8 cellular contexts compared by ENCODE assay signal in the genomic region with DNA sequence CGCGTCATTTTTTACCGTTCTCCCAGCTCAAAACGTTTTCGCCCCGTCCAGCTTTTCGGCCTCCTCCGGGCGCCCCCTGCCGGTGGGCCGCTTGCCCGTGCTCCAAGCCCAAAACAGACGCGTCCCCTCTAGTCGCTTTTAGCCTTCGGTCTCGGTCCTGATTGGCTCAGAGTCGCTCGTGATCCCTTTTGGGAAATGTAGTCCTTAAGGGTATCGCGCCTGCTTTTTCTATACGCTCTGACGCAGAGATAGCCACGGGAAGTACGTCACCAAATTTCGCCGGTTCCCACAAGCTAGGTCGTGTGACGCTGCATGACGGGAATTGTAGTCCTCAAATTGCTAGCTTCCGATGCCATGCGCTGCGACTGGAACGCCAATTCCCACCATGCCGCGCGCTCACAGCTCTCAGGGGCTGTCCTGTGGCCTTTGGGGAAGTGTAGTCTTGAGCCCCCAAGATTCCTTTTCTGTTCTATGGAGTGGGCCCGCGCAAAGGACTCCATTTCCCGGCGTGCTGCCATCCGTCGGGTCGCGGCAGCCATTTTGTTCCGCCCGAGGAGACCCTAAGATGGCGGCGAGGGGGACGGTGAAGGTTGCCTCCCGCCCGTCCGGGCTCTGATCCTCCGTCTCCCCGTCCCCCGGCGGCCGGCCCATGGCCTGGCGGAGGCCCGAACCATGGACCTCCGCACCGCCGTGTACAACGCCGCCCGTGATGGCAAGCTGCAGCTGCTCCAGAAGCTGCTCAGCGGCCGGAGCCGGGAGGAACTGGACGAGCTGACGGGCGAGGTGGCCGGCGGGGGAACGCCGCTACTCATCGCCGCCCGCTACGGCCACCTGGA. TPM values are rescaled to one million over a fixed set of nuclear protein-coding genes. Genes with fewer than 3 reads are reported as not detected.
DNase-seq lines count a peak whose midpoint lies in the region; TF ChIP-seq lines count a peak whose summit lies in the region.

A gene with protein sequence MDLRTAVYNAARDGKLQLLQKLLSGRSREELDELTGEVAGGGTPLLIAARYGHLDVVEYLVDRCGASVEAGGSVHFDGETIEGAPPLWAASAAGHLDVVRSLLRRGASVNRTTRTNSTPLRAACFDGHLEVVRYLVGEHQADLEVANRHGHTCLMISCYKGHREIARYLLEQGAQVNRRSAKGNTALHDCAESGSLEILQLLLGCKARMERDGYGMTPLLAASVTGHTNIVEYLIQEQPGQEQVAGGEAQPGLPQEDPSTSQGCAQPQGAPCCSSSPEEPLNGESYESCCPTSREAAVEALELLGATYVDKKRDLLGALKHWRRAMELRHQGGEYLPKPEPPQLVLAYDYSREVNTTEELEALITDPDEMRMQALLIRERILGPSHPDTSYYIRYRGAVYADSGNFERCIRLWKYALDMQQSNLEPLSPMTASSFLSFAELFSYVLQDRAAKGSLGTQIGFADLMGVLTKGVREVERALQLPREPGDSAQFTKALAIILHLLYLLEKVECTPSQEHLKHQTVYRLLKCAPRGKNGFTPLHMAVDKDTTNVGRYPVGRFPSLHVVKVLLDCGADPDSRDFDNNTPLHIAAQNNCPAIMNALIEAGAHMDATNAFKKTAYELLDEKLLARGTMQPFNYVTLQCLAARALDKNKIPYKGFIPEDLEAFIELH (plus strand): TSS at position 552 of the 836 bp plus-strand sequence. CDS start 121 bp downstream, at position 673.

- H3K4me2 ChIP-seq in GM23248 (ENCODE audit: unreplicated experiment) = peak within 1 kb of the TSS; percentile 83

- no peaks in the 10 kb centered on the region for H3K9me3 ChIP-seq in GM23248 (ENCODE audit: low read depth)
- no peaks in the 10 kb centered on the region for H3K9me3 ChIP-seq in esophagus squamous epithelium

- H3F3A ChIP-seq in GM23248 (ENCODE audit: insufficient read depth) = no peaks in the 10 kb centered on the region

- peak; percentile 98 to 100 (median 99) for TF ChIP-seq CTCF in esophagus squamous epithelium (IDR thresholded peaks at IDR 0.05)

- peaks cover 45% of the 10 kb centered on the region for H3K79me2 ChIP-seq in GM23248 (ENCODE audit: insufficient read depth)

- intact Hi-C loops in esophagus squamous epithelium (cut with DNase I) = loop anchor here (5.0 kb wide), 1 partner anchor 59 kb away; no protein-coding TSS in a partner anchor

- WGBS in GM23248 (ENCODE audit: low coverage in 1 of 2, low lambda C conversion rate in 2 of 2, missing lambda C conversion rate in 2 of 2), 2 experiments = 1% methylated on average over 62 to 67 of the region's 80 CpGs
- 0 to 2% methylated on average over 25 to 29 of the region's 80 CpGs for WGBS in esophagus squamous epithelium, 2 donors

- in situ Hi-C loops in GM23248 (cut with MboI) = no loop called here

- H3K9me2 ChIP-seq in GM23248 (ENCODE audit: insufficient read depth) = no peaks in the 10 kb centered on the region

- H3K27me3 ChIP-seq in GM23248 (replicated peaks; ENCODE audit: insufficient read depth) (no peaks in the 10 kb centered on the region), esophagus squamous epithelium (no peaks in the 10 kb centered on the region)

- H3K4me3 ChIP-seq in GM23248 (peak within 1 kb of the TSS; percentile 79), esophagus squamous epithelium (peak within 1 kb of the TSS; percentile 86 to 99 (median 91))

- peak within 1 kb of the TSS; percentile 94 for H3K9ac ChIP-seq in GM23248

- DNase-seq in EH (ENCODE audit: low read depth) = peak; percentile 100
- DNase-seq in GM23248 = peak; percentile 100
- peak; percentile 100 for DNase-seq in Kasumi-1 (lab: John Stamatoyannopoulos, UW)
- DNase-seq in RKO (ENCODE audit: low spot score) = peak; percentile 100
- peak; percentile 97 for DNase-seq in activated T-helper 1 cell treated with Interleukin-2 at 50 U/mL for 16 hours (ENCODE audit: low read depth)
- DNase-seq in esophagus squamous epithelium (lab: John Stamatoyannopoulos, UW) = peak; percentile 97
- DNase-seq in myocyte (ENCODE audit: low read depth) = peak; percentile 100
- DNase-seq in stimulated activated CD8-positive, alpha-beta memory T cell treated with anti-CD3 and anti-CD28 coated beads, Interleukin-7, amount 100 ng/mL, for 48 hours (ENCODE audit: extremely low read depth in 1 of 2, low read depth in 1 of 2) = peak; percentile 93 to 98

- peak in 3 of 4 donors; percentile 48 to 83 (median 66) for TF ChIP-seq POLR2A in esophagus squamous epithelium (IDR thresholded peaks at IDR 0.05)

- H4K20me1 ChIP-seq in GM23248 (ENCODE audit: insufficient read depth) = no peaks in the 10 kb centered on the region

- H2AFZ ChIP-seq in GM23248 = peak within 1 kb of the TSS; percentile 89

- H3K4me1 ChIP-seq in GM23248 (ENCODE audit: insufficient read depth) = peaks cover 4% of the 10 kb centered on the region; the same call in 1 of the 2 replicates
- peaks cover 28 to 50% (median 40%) of the 10 kb centered on the region in 3 donors for H3K4me1 ChIP-seq in esophagus squamous epithelium

- H3K27ac ChIP-seq in GM23248 (peak within 1 kb of the TSS; percentile 78), esophagus squamous epithelium (peak within 1 kb of the TSS; percentile 94 to 99 (median 96))

- H3K36me3 ChIP-seq in GM23248 (ENCODE audit: low read depth) = peaks cover 7% of the 10 kb centered on the region; the same call in 1 of the 2 replicates
- peaks cover 8 to 42% (median 8%) of the 10 kb centered on the region in 3 donors for H3K36me3 ChIP-seq in esophagus squamous epithelium

RNA-seq across cellular contexts. Expression of the gene that starts here (rescaled TPM):
- 11.0 and 11.1 TPM in 2 replicates for total RNA-seq in GM23248 (2014; rRNA removed; shearing (Covaris generic))
- polyA plus RNA-seq in GM23248 (2016; fragmentation: Nextera tagmentation; extraction: Ambion mirVana) = 1.1 and 1.3 TPM in 2 replicates
- total RNA-seq in esophagus squamous epithelium (10 to 100 TPM; 16.8 to 22.7 (median 18.4) TPM), myocyte (42.1 and 46.4 TPM in 2 replicates)
- 2.7 TPM for polyA plus RNA-seq in myocyte (2012)

Comparison
In these comparisons a context has a peak if more than half of its experiments do, and no peak if none do; other contexts are left out.
1. Peak in every context shown above with its lines: DNase-seq, H3K4me3 ChIP-seq and H3K27ac ChIP-seq.